In the genomic region with DNA sequence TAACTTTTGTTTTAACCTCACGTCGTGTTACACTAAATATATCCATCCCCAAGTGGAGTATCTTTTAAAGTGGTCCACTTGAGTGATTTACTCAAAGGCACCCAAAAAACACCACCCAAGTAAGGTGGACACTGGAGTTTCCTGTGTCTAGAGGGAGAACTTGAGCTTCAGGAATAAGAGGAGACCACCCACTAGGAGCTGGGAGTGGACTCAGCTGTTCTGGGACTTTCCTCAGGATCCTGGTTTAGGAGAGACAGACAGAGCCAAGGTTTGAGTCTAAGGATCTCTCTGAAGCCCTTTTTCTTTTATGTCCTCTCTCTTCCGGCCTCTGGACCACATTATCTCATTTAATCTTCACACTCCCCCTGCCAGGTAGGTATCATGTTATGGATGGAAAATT, we compare ENCODE assay signal across 24 cellular contexts.
"Had no signal": no experiment of that assay in that cellular context is flagged by ENCODE, and none has a peak within 500 bp of the region (broad histone marks: within the 10 kb centered on the region; RNA-seq: fewer than 3 reads in every experiment).

No MANE protein-coding gene starts in this region.

- H3K36me3 ChIP-seq: colonic mucosa, esophagus squamous epithelium, gastrocnemius medialis had no signal

- DNase-seq: colonic mucosa; cortex of kidney; dermis blood vessel endothelial cell; dorsolateral prefrontal cortex; effector CD4-positive, alpha-beta T cell; effector CD8-positive, alpha-beta T cell; effector memory CD4-positive, alpha-beta T cell; effector memory CD8-positive, alpha-beta T cell; endodermal cell; erythroblast; esophagus squamous epithelium; foreskin fibroblast; foreskin keratinocyte; foreskin melanocyte; gastrocnemius medialis; glutamatergic neuron; head of caudate nucleus; heart left ventricle; heart right ventricle had no signal

- H3K4me1 ChIP-seq: colonic mucosa, esophagus squamous epithelium, foreskin keratinocyte, gastrocnemius medialis had no signal

- H3K9me3 ChIP-seq: colonic mucosa, esophagus muscularis mucosa, esophagus squamous epithelium, gastrocnemius medialis, gastroesophageal sphincter, heart left ventricle, heart right ventricle had no signal

- H3K27me3 ChIP-seq: colonic mucosa, dorsolateral prefrontal cortex, esophagus muscularis mucosa, esophagus squamous epithelium, foreskin keratinocyte, gastrocnemius medialis, gastroesophageal sphincter, heart left ventricle, heart right ventricle had no signal

- H3K27ac ChIP-seq: colonic mucosa, coronary artery, dorsolateral prefrontal cortex, epithelial cell of prostate, esophagus muscularis mucosa, esophagus squamous epithelium, foreskin keratinocyte, gastrocnemius medialis, gastroesophageal sphincter, heart left ventricle, heart right ventricle had no signal

- ATAC-seq: effector memory CD8-positive, alpha-beta T cell; esophagus mucosa; foreskin keratinocyte; gastrocnemius medialis; gastroesophageal sphincter; heart left ventricle; heart right ventricle had no signal

- H3K4me3 ChIP-seq: colonic mucosa, coronary artery, dorsolateral prefrontal cortex, esophagus muscularis mucosa, esophagus squamous epithelium, gastrocnemius medialis, gastroesophageal sphincter, heart left ventricle, heart right ventricle had no signal
